In genomic region chr17:8118769-8119574, GRCh38 we compare ENCODE assay signal across 1 cellular context.
A peak's percentile ranks its signal among the peaks of the same experiment; 100 is the strongest.
TF ChIP-seq lines count a peak whose summit lies in the region.

No MANE protein-coding gene starts in this region.

TF ChIP-seq in HepG2, 621 proteins besides CTCF, POLR2A, EP300 and RAD21 (continued from another document and continues in another):
- TF ChIP-seq SMARCC2 (IDR thresholded peaks at IDR 0.05) (no peak), ZNF510 (CRISPR knock-in tag; IDR thresholded peaks at IDR 0.05; ENCODE audit: low read depth) (no peak; the same call in 1 of the 2 replicates), NCOR1 (IDR thresholded peaks at IDR 0.05; ENCODE audit: borderline replicate concordance, low read length) (peak; percentile 87), FOXK2 (IDR thresholded peaks at IDR 0.05) (no peak), ZNF891 (CRISPR knock-in tag; IDR thresholded peaks at IDR 0.05) (no peak), NFIC (IDR thresholded peaks at IDR 0.05; ENCODE audit: low read length) (no peak; the same call in 1 of the 2 replicates), MED8 (CRISPR knock-in tag; IDR thresholded peaks at IDR 0.05; ENCODE audit: insufficient replicate concordance) (no peak), DMAP1 (CRISPR knock-in tag; IDR thresholded peaks at IDR 0.05) (no peak), NR2C2 (CRISPR knock-in tag; IDR thresholded peaks at IDR 0.05; ENCODE audit: borderline replicate concordance) (no peak), ZMYM3 (CRISPR knock-in tag; IDR thresholded peaks at IDR 0.05) (no peak), ZNF484 (CRISPR knock-in tag; IDR thresholded peaks at IDR 0.05; ENCODE audit: borderline replicate concordance, low read depth) (no peak), ZNF605 (CRISPR knock-in tag; IDR thresholded peaks at IDR 0.05) (no peak), GABPB1 (CRISPR knock-in tag; IDR thresholded peaks at IDR 0.05) (peak; percentile 40; the same call in 1 of the 2 replicates), ZSCAN30 (CRISPR knock-in tag; IDR thresholded peaks at IDR 0.05) (no peak), MLXIP (CRISPR knock-in tag; IDR thresholded peaks at IDR 0.05; ENCODE audit: borderline replicate concordance) (0 out of 2 replicates have a peak, but pooled peaks have one; percentile 42), AKNA (CRISPR knock-in tag; IDR thresholded peaks at IDR 0.05; ENCODE audit: borderline replicate concordance) (no peak), PATZ1 (CRISPR knock-in tag; IDR thresholded peaks at IDR 0.05) (no peak), RFX5 (IDR thresholded peaks at IDR 0.05; ENCODE audit: low read depth, low read length) (no peak), ZNF136 (CRISPR knock-in tag; IDR thresholded peaks at IDR 0.05; ENCODE audit: low read depth) (peak; percentile 53; the same call in 1 of the 2 replicates), ZMAT3 (CRISPR knock-in tag; conservative IDR thresholded peaks at IDR 0.05) (no peak), MTA3 (CRISPR knock-in tag; IDR thresholded peaks at IDR 0.05) (no peak), STAG1 (CRISPR knock-in tag; IDR thresholded peaks at IDR 0.05) (peak; percentile 59), HNF1A (IDR thresholded peaks at IDR 0.05; ENCODE audit: low read depth) (no peak; the same call in 1 of the 2 replicates), HNF1A (CRISPR knock-in tag; IDR thresholded peaks at IDR 0.05; ENCODE audit: borderline replicate concordance) (no peak), ELF1 (CRISPR knock-in tag; IDR thresholded peaks at IDR 0.05) (no peak), NFYB (CRISPR knock-in tag; IDR thresholded peaks at IDR 0.05) (0 out of 2 replicates have a peak, but pooled peaks have one; percentile 4), ZNF800 (CRISPR knock-in tag; IDR thresholded peaks at IDR 0.05) (peak; percentile 31; the same call in 1 of the 2 replicates), JUNB (CRISPR knock-in tag; IDR thresholded peaks at IDR 0.05; ENCODE audit: borderline replicate concordance) (no peak), TEAD2 (CRISPR knock-in tag; IDR thresholded peaks at IDR 0.05) (no peak), TERF1 (CRISPR knock-in tag; IDR thresholded peaks at IDR 0.05) (no peak), ZNF12 (CRISPR knock-in tag; IDR thresholded peaks at IDR 0.05) (no peak), HNF1B (CRISPR knock-in tag; IDR thresholded peaks at IDR 0.05) (peak; percentile 19; the same call in 1 of the 2 replicates), ZNF335 (CRISPR knock-in tag; IDR thresholded peaks at IDR 0.05) (no peak), E2F5 (CRISPR knock-in tag; conservative IDR thresholded peaks at IDR 0.05) (no peak), THAP9 (CRISPR knock-in tag; IDR thresholded peaks at IDR 0.05; ENCODE audit: borderline replicate concordance) (no peak), MLLT10 (CRISPR knock-in tag; IDR thresholded peaks at IDR 0.05) (no peak), CCDC6 (CRISPR knock-in tag; IDR thresholded peaks at IDR 0.05) (no peak)
